Comparison of ENCODE assay signal across 8 cellular contexts in genomic region chr18:27605107-27605834, GRCh38.
A peak's percentile ranks its signal among the peaks of the same experiment; 100 is the strongest.
DNase-seq lines count a peak whose midpoint lies in the region; ATAC-seq and TF ChIP-seq lines count a peak whose summit lies in the region.

No MANE protein-coding gene starts in this region.

- no TSS peak for BruUV-seq in A673 (replicated peaks; lab: Mats Ljungman, UMichigan)

- TF ChIP-seq CTCF in A673 (conservative IDR thresholded peaks at IDR 0.05; ENCODE audit: low read depth, low read length), result peak; percentile 79
- peak; percentile 76 for TF ChIP-seq CTCF in GM12865 (IDR thresholded peaks at IDR 0.05; ENCODE audit: insufficient read depth, low read depth, low read length, missing control alignments)

- H3K36me3 ChIP-seq in A673 (ENCODE audit: insufficient read depth, low read length, poor library complexity, severe bottlenecking) (no peaks in the 10 kb centered on the region), mesodermal cell (ENCODE audit: control insufficient read depth, insufficient read depth, low read length) (no peaks in the 10 kb centered on the region)

- intact Hi-C loops in A673 (cut with micrococcal nuclease; ENCODE audit: unreplicated experiment), result loop anchor here (2.0 kb wide), 1 partner anchor 146 kb away; no protein-coding TSS in a partner anchor

- 30% methylated on average over 3 of the region's 5 CpGs; no CpG with 5 or more reads in 1 of the 2 experiments for WGBS in mesodermal cell (ENCODE audit: insufficient coverage in 2 of 2), 2 experiments

- DNase-seq in A673 (ENCODE audit: low spot score), result peak; percentile 81
- peak; percentile 62 for DNase-seq in GM12865 (ENCODE audit: low read depth)
- peak; percentile 67 for DNase-seq in NAMALWA (ENCODE audit: low spot score)
- peak; percentile 78 to 81 for DNase-seq in SHP77 (lab: John Stamatoyannopoulos, UW)
- DNase-seq in epidermal melanocyte (ENCODE audit: insufficient read length, low spot score), result peak; percentile 52
- DNase-seq in NK-92 (lab: John Stamatoyannopoulos, UW; ENCODE audit: unreplicated experiment), result no peak

- CTCF ChIA-PET in A673 (lab: Charles Lee), result interaction anchor here (1.1 kb wide), 1 partner anchor 145 kb away, joined by 11 read pairs; no protein-coding TSS in a partner anchor

- H3K27ac ChIP-seq in A673 (ENCODE audit: low read depth, low read length, poor library complexity, severe bottlenecking) (no peak overlapping the region), mesodermal cell (ENCODE audit: low read depth, low read length, severe bottlenecking) (peak overlapping the region; percentile 88)

- POLR2A ChIA-PET in A673 (lab: Charles Lee; ENCODE audit: low non-redundant PET), result no interaction called here

- ATAC-seq in HG02678 (IDR thresholded peaks at IDR 0.05; ENCODE audit: unreplicated experiment), result peak; percentile 85

- peaks cover 2% of the 10 kb centered on the region for H3K27me3 ChIP-seq in A673 (replicated peaks; ENCODE audit: insufficient read depth, low read depth, low read length, poor library complexity)

- no peak overlapping the region for H3K4me3 ChIP-seq in A673 (ENCODE audit: low read depth, low read length, poor library complexity, severe bottlenecking)
- H3K4me3 ChIP-seq in GM12865 (ENCODE audit: low read depth, low read length), result no peak overlapping the region
- H3K4me3 ChIP-seq in mesodermal cell (ENCODE audit: extremely low read depth, insufficient read depth, low read length, poor library complexity, severe bottlenecking), result no peak overlapping the region

- H3K9me3 ChIP-seq in A673 (ENCODE audit: low read depth, low read length, poor library complexity, severe bottlenecking) (no peaks in the 10 kb centered on the region), mesodermal cell (ENCODE audit: control insufficient read depth, low read length) (peaks cover 3% of the 10 kb centered on the region)

- H3K4me1 ChIP-seq in A673 (ENCODE audit: insufficient read depth, low read length, poor library complexity, severe bottlenecking), result no peaks in the 10 kb centered on the region
- H3K4me1 ChIP-seq in mesodermal cell (ENCODE audit: control insufficient read depth, insufficient read depth, low read length, poor library complexity, severe bottlenecking), result peaks cover 5% of the 10 kb centered on the region
